8 cellular contexts compared by ENCODE assay signal in genomic region chr13:113298001-113298945, GRCh38. TPM values are rescaled to one million over a fixed set of nuclear protein-coding genes. Genes with fewer than 3 reads are reported as not detected.
DNase-seq lines count a peak whose midpoint lies in the region; ATAC-seq, FAIRE-seq and TF ChIP-seq lines count a peak whose summit lies in the region.

No MANE protein-coding gene starts in this region.

- TF ChIP-seq CTCF in HL-60 (IDR thresholded peaks at IDR 0.05; ENCODE audit: insufficient read depth, low read length) (no peak), HepG2 (CRISPR knock-in tag; IDR thresholded peaks at IDR 0.05) (no peak), upper lobe of left lung (IDR thresholded peaks at IDR 0.05) (no peak)

- H3K9ac ChIP-seq in HepG2 (ENCODE audit: insufficient read depth, low read depth, low read length) = peak overlapping the region; percentile 90

- intact Hi-C loops in HepG2 (cut with micrococcal nuclease; ENCODE audit: unreplicated experiment) = loop anchor here (5.0 kb wide), 1 partner anchor 64 kb away; the partner anchor contains the start of gene GRTP1

- TF ChIP-seq POLR2A in HepG2 (IDR thresholded peaks at IDR 0.05; ENCODE audit: insufficient read depth in 1 of 2, low read depth in 2 of 2, low read length in 2 of 2) (no peak), upper lobe of left lung (IDR thresholded peaks at IDR 0.05) (no peak)

- no peaks in the 10 kb centered on the region for H3K9me3 ChIP-seq in HepG2 (ENCODE audit: low read length)
- H3K9me3 ChIP-seq in upper lobe of left lung = no peaks in the 10 kb centered on the region

- in situ Hi-C loops in HepG2 (cut with HindIII; ENCODE audit: extremely low pct_ligation_motif_present, low pct_unique_long_range_greater_than_20kb) = no loop called here

- peaks cover 2% of the 10 kb centered on the region; the same call in 1 of the 2 replicates for H4K20me1 ChIP-seq in HepG2 (ENCODE audit: insufficient read depth, low read length)

- peak overlapping the region; percentile 78 for H3K4me2 ChIP-seq in HepG2 (ENCODE audit: low read depth, low read length)

- no peak for TF ChIP-seq RAD21 in HepG2 (CRISPR knock-in tag; IDR thresholded peaks at IDR 0.05)

- TF ChIP-seq EP300 in HepG2 (IDR thresholded peaks at IDR 0.05; ENCODE audit: low read depth in 2 of 2, low read length in 2 of 2) = no peak
- no peak for TF ChIP-seq EP300 in HepG2 (CRISPR knock-in tag; IDR thresholded peaks at IDR 0.05; ENCODE audit: borderline replicate concordance)
- no peak for TF ChIP-seq EP300 in upper lobe of left lung (IDR thresholded peaks at IDR 0.05)

- H2AFZ ChIP-seq in ACC112 (ENCODE audit: low read length, unreplicated experiment) = peak overlapping the region; percentile 58
- H2AFZ ChIP-seq in HepG2 (ENCODE audit: low read length) = no peak overlapping the region

- DNase-seq in HL-60 (ENCODE audit: low read depth in 1 of 2, low spot score in 1 of 2) = peak in 1 of 2 experiments; percentile 21
- no peak for DNase-seq in HepG2 (ENCODE audit: low spot score)
- no peak for DNase-seq in upper lobe of left lung
- DNase-seq in middle frontal gyrus (ENCODE audit: extremely low spot score, low spot score) = no peak
- DNase-seq in iPS-NIHi11 (ENCODE audit: low spot score) = no peak

- no peaks in the 10 kb centered on the region for H3K36me3 ChIP-seq in ACC112 (ENCODE audit: insufficient read depth, low read length)
- peaks cover 5 to 8% of the 10 kb centered on the region in 2 experiments; a peak in 3 of 5 replicates for H3K36me3 ChIP-seq in HepG2 (replicated peaks in 1 of 2; ENCODE audit: control insufficient read depth in 1 of 2, insufficient read depth in 2 of 2, low read length in 2 of 2)
- peaks cover 0 to 3% (median 0%) of the 10 kb centered on the region in 4 donors for H3K36me3 ChIP-seq in upper lobe of left lung

- peak overlapping the region; percentile 90 for H3K4me3 ChIP-seq in ACC112 (ENCODE audit: low read depth, low read length)
- H3K4me3 ChIP-seq in HL-60 (replicated peaks; ENCODE audit: insufficient read depth, low read length) = peak overlapping the region; percentile 92
- H3K4me3 ChIP-seq in HepG2 (replicated peaks in 1 of 3; ENCODE audit: insufficient read depth in 1 of 3, low read depth in 2 of 3, low read length in 3 of 3) = peak overlapping the region; percentile 82 to 90 (median 89)
- H3K4me3 ChIP-seq in upper lobe of left lung = peak overlapping the region; percentile 65 to 96 (median 94)

- POLR2A ChIA-PET in HepG2 (lab: Yijun Ruan, JAX) = interaction anchor here (1.7 kb wide), 1 partner anchor 65 kb away, joined by 5 read pairs; the partner anchor contains the start of gene GRTP1

- TSS peak; percentile 74 for BruUV-seq in HepG2 (replicated peaks; lab: Mats Ljungman, UMichigan)

- FAIRE-seq in HepG2 (lab: Jason Lieb, UNC) = no peak

- H3K79me2 ChIP-seq in ACC112 (ENCODE audit: control insufficient read depth, insufficient read depth, low read length, unreplicated experiment) (peaks cover 63% of the 10 kb centered on the region), HepG2 (ENCODE audit: insufficient read depth, low read length) (peaks cover 52% of the 10 kb centered on the region)

- CTCF ChIA-PET in HepG2 (lab: Yijun Ruan, JAX; ENCODE audit: low intra/inter-chr PET ratio, low total read pairs) = no interaction called here

- H3K27ac ChIP-seq in ACC112 (ENCODE audit: low read depth, low read length) (peak overlapping the region; percentile 75), HL-60 (replicated peaks) (peak overlapping the region; percentile 78), adipose tissue (ENCODE audit: low read depth, low read length) (peak overlapping the region; percentile 9), HepG2 (ENCODE audit: extremely low read length, insufficient read depth, low read length) (peak overlapping the region; percentile 57), upper lobe of left lung (peak overlapping the region; percentile 89 to 92 (median 91))

- H3K27me3 ChIP-seq in ACC112 (ENCODE audit: insufficient read depth, low read length) = no peaks in the 10 kb centered on the region
- H3K27me3 ChIP-seq in HL-60 (ENCODE audit: insufficient read depth, poor library complexity, severe bottlenecking) = no peaks in the 10 kb centered on the region
- H3K27me3 ChIP-seq in HepG2 (ENCODE audit: control insufficient read depth in 1 of 2, insufficient read depth in 2 of 2, low read length in 2 of 2) = no peaks in the 10 kb centered on the region; a peak in 1 of 5 replicates
- no peaks in the 10 kb centered on the region for H3K27me3 ChIP-seq in upper lobe of left lung

- WGBS in adipose tissue, 3 donors = 29 to 39% (median 38%) methylated on average over 21 of the region's 21 CpGs
- WGBS in HepG2 (ENCODE audit: low lambda C conversion rate) = 16% methylated on average over 21 of the region's 21 CpGs
- 35 to 44% methylated on average over 21 of the region's 21 CpGs for WGBS in upper lobe of left lung, 2 donors

- no peaks in the 10 kb centered on the region for H3K4me1 ChIP-seq in ACC112 (ENCODE audit: control insufficient read depth, insufficient read depth, low read length, unreplicated experiment)
- H3K4me1 ChIP-seq in HepG2 (ENCODE audit: insufficient read depth, low read length) = peaks cover 39% of the 10 kb centered on the region
- peaks cover 16 to 37% (median 28%) of the 10 kb centered on the region in 4 donors for H3K4me1 ChIP-seq in upper lobe of left lung

- ATAC-seq in HepG2 = no peak
- ATAC-seq in upper lobe of left lung (ENCODE audit: low FRiP score in 2 of 2) = no peak
- ATAC-seq in GM18520 (IDR thresholded peaks at IDR 0.05; ENCODE audit: unreplicated experiment) = no peak

TF ChIP-seq in HepG2, 621 proteins besides CTCF, POLR2A, EP300 and RAD21 (continues in another document):
- TF ChIP-seq U2AF1 (optimal IDR thresholded peaks at IDR 0.05; ENCODE audit: low read depth, low read length) (no peak), ZNF784 (CRISPR knock-in tag; IDR thresholded peaks at IDR 0.05; ENCODE audit: borderline replicate concordance) (no peak), ZSCAN21 (CRISPR knock-in tag; IDR thresholded peaks at IDR 0.05; ENCODE audit: borderline replicate concordance) (no peak), BCL6 (CRISPR knock-in tag; IDR thresholded peaks at IDR 0.05) (no peak), AGO1 (IDR thresholded peaks at IDR 0.05; ENCODE audit: low read depth, low read length, poor library complexity, severe bottlenecking) (no peak), ZNF605 (CRISPR knock-in tag; IDR thresholded peaks at IDR 0.05) (no peak), ZFP90 (CRISPR knock-in tag; IDR thresholded peaks at IDR 0.05; ENCODE audit: borderline replicate concordance) (no peak), ZBTB49 (CRISPR knock-in tag; IDR thresholded peaks at IDR 0.05; ENCODE audit: borderline replicate concordance) (no peak), TAF1 (CRISPR knock-in tag; IDR thresholded peaks at IDR 0.05) (no peak), SNAPC2 (CRISPR knock-in tag; IDR thresholded peaks at IDR 0.05) (no peak)

RNA-seq across cellular contexts. Expression of gene LAMP1, which starts 1.2 kb away (rescaled TPM):
- 100 to 1,000 TPM in 1 of 3 donors, 10 to 100 TPM in 2; 46.6 to 101 (median 66.7) TPM for polyA plus RNA-seq in adipose tissue
- total RNA-seq in HepG2 (2016; rRNA removed; fragmentation: Illumina TruSeq; extraction: Trizol) = 33.2 and 112 TPM in 2 replicates
- 10.9 and 12.4 TPM in 2 replicates for total RNA-seq in HepG2 (2016; cell fraction: cytosol; rRNA removed; fragmentation: Illumina TruSeq; extraction: Trizol; ENCODE audit: low read depth)
- 28.0 and 117 TPM in 2 replicates for total RNA-seq in HepG2 (2016; cell fraction: insoluble cytoplasmic fraction; rRNA removed; fragmentation: Illumina TruSeq; extraction: Trizol)
- total RNA-seq in HepG2 (2016; cell fraction: membrane; rRNA removed; fragmentation: Illumina TruSeq; extraction: Trizol) = 16.4 and 16.7 TPM in 2 replicates
- 71.7 and 83.9 TPM in 2 replicates for total RNA-seq in HepG2 (2016; cell fraction: nucleus; rRNA removed; fragmentation: Illumina TruSeq; extraction: Trizol)
- 103 TPM in 2 replicates for polyA plus RNA-seq in HepG2 (2011; rRNA removed)
- polyA plus RNA-seq in HepG2 (2011; cell fraction: cytosol; rRNA removed) = 54.8 and 61.5 TPM in 2 replicates
- polyA plus RNA-seq in HepG2 (2011; cell fraction: nucleus; rRNA removed) = 64.5 and 68.1 TPM in 2 replicates
- 94.8 and 95.4 TPM in 2 replicates for polyA plus RNA-seq in HepG2 (2012)
- 8.2 and 8.9 TPM in 2 replicates for polyA plus RNA-seq in HepG2 (2016; cell fraction: cytosol; fragmentation: Illumina TruSeq; extraction: Trizol; ENCODE audit: low read depth)
- polyA plus RNA-seq in HepG2 (2016; cell fraction: insoluble cytoplasmic fraction; fragmentation: Illumina TruSeq; extraction: Trizol; ENCODE audit: low read depth) = 42.2 and 53.5 TPM in 2 replicates
- 14.6 and 17.0 TPM in 2 replicates for polyA plus RNA-seq in HepG2 (2016; cell fraction: membrane; fragmentation: Illumina TruSeq; extraction: Trizol; ENCODE audit: low read depth)
- polyA plus RNA-seq in HepG2 (2016; cell fraction: nucleus; fragmentation: Illumina TruSeq; extraction: Trizol; ENCODE audit: insufficient read depth, low read depth) = 165 and 182 TPM in 2 replicates
- 78.2 and 92.0 TPM in 2 replicates for polyA minus RNA-seq in HepG2 (2011; rRNA and poly(A)+ RNA removed; ENCODE audit: low replicate concordance)
- 54.9 and 61.7 TPM in 2 replicates for polyA minus RNA-seq in HepG2 (2011; cell fraction: cytosol; rRNA and poly(A)+ RNA removed)
- polyA minus RNA-seq in HepG2 (2011; cell fraction: nucleus; rRNA and poly(A)+ RNA removed) = 25.2 and 25.9 TPM in 2 replicates
- 100 to 1,000 TPM in 5 of 6 donors, 10 to 100 TPM in 1; 80.7 to 394 (median 236) TPM for total RNA-seq in upper lobe of left lung

Comparison
In these comparisons a context has a peak if more than half of its experiments do, and no peak if none do; other contexts are left out.
1. H3K27ac ChIP-seq: peak in every context shown above with its lines; median percentile 91 in upper lobe of left lung; 78 in HL-60; 75 in ACC112; 57 in HepG2; 9 in adipose tissue.